Comparison of ENCODE assay signal across 16 cellular contexts in the genomic region with DNA sequence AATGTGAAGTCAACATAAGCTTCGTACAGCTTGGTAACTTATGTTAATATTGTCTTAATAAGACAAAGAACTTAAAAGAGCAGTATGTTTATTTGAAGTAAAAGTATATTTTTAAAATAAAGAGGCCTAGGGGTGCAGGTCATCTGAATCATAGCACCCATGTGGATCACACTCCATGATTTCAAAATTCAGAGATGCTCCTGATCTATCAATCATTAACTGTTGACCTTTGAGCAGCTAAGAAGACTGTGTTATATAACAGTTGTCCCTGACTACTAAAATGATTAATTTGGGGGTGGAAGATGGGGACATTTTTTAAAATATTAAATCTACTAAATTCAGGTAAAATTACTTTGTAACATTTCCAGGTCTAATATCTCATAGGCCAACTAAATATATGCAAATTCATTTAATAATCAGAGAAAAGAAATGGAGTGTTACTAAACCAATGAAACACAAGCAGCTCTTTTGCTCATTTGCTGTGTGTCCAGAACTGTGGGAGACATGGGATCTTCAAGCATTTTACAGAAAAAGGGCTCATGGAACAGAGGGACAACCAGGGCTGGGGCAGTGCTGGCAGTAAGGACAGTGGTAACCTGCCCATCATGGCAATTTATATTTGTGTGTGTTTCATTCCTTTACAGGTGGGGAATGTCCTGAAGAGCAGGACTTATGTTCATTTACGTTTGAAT.
DNase-seq lines count a peak whose midpoint lies in the region; ATAC-seq, FAIRE-seq and TF ChIP-seq lines count a peak whose summit lies in the region.
"Had no signal": no experiment of that assay in that cellular context is flagged by ENCODE, and none has a peak within 500 bp of the region (broad histone marks: within the 10 kb centered on the region; RNA-seq: fewer than 3 reads in every experiment).

No MANE protein-coding gene starts in this region.

- peaks cover 24 to 46% of the 10 kb centered on the region in 2 donors for H3K4me1 ChIP-seq in gastrocnemius medialis

- H3K4me3 Mint-ChIP-seq in immature natural killer cell = no peak overlapping the region
- H3K4me3 Mint-ChIP-seq: CD4-positive, CD25-positive, alpha-beta regulatory T cell had no signal

- H3K27me3 Mint-ChIP-seq in immature natural killer cell (ENCODE audit: low read depth in 3 of 3) = peaks cover 2 to 6% (median 4%) of the 10 kb centered on the region in 3 donors

- no peak overlapping the region for H3K4me3 ChIP-seq in gastrocnemius medialis
- H3K4me3 ChIP-seq: SK-N-MC had no signal

- H3K4me1 Mint-ChIP-seq in immature natural killer cell = no peaks in the 10 kb centered on the region
- H3K4me1 Mint-ChIP-seq: CD4-positive, CD25-positive, alpha-beta regulatory T cell had no signal

- no peaks in the 10 kb centered on the region for H3K36me3 ChIP-seq in gastrocnemius medialis

- H3K9me3 ChIP-seq in gastrocnemius medialis = no peaks in the 10 kb centered on the region

- intact Hi-C loops in gastrocnemius medialis (cut with DNase I; ENCODE audit: low total_unique reads) = loop anchor here (5.0 kb wide), 1 partner anchor 691 kb away; a partner anchor contains a TSS

- in situ Hi-C loops in Caki2 (cut with HindIII; ENCODE audit: low pct_unique_long_range_greater_than_20kb, low sequenced_read_pairs) (no loop called here), gastrocnemius medialis (cut with MboI; ENCODE audit: low sequenced_read_pairs in 4 of 4) (no loop called here)

- no peaks in the 10 kb centered on the region for H3K9me3 Mint-ChIP-seq in immature natural killer cell
- H3K9me3 Mint-ChIP-seq: CD4-positive, CD25-positive, alpha-beta regulatory T cell had no signal

- no peaks in the 10 kb centered on the region for H3K36me3 Mint-ChIP-seq in immature natural killer cell
- H3K36me3 Mint-ChIP-seq: CD4-positive, CD25-positive, alpha-beta regulatory T cell had no signal

- no peak for TF ChIP-seq POLR2A in gastrocnemius medialis (IDR thresholded peaks at IDR 0.05)

- DNase-seq in Caki2 (ENCODE audit: low read depth) = peak; percentile 5
- DNase-seq in RCC 7860 (ENCODE audit: low spot score) = no peak
- no peak for DNase-seq in left lobe of liver (ENCODE audit: low spot score)
- DNase-seq in gastrocnemius medialis = no peak
- DNase-seq in retina = no peak
- no peak for DNase-seq in immature natural killer cell
- DNase-seq: AML-193; Calu3; CD4-positive, CD25-positive, alpha-beta regulatory T cell; DND-41; GDM1; NCI-H1436 treated with DMSO at 0.1 percent for 48 hours; NCI-H2081; NCI-H510A treated with DMSO at 0.1 percent for 48 hours had no signal

- ATAC-seq in left lobe of liver = peak; percentile 88
- ATAC-seq in gastrocnemius medialis = peak in 1 of 2 donors; percentile 1
- ATAC-seq in HG02678 (IDR thresholded peaks at IDR 0.05; ENCODE audit: unreplicated experiment) = no peak

- no peak for TF ChIP-seq CTCF in gastrocnemius medialis (IDR thresholded peaks at IDR 0.05 in 4 of 5, conservative IDR thresholded peaks at IDR 0.05 in 1 of 5)

- H3K27ac Mint-ChIP-seq in immature natural killer cell = no peak overlapping the region
- H3K27ac Mint-ChIP-seq: CD4-positive, CD25-positive, alpha-beta regulatory T cell had no signal

- no peaks in the 10 kb centered on the region for H3K27me3 ChIP-seq in gastrocnemius medialis

- FAIRE-seq in RCC 7860 (lab: Jason Lieb, UNC) = peak; percentile 30

- H3K27ac ChIP-seq in gastrocnemius medialis = peak overlapping the region; percentile 68 to 86 (median 81)
- H3K27ac ChIP-seq: SK-N-MC had no signal
